Comparison of ENCODE assay signal across 14 cellular contexts in the genomic region with DNA sequence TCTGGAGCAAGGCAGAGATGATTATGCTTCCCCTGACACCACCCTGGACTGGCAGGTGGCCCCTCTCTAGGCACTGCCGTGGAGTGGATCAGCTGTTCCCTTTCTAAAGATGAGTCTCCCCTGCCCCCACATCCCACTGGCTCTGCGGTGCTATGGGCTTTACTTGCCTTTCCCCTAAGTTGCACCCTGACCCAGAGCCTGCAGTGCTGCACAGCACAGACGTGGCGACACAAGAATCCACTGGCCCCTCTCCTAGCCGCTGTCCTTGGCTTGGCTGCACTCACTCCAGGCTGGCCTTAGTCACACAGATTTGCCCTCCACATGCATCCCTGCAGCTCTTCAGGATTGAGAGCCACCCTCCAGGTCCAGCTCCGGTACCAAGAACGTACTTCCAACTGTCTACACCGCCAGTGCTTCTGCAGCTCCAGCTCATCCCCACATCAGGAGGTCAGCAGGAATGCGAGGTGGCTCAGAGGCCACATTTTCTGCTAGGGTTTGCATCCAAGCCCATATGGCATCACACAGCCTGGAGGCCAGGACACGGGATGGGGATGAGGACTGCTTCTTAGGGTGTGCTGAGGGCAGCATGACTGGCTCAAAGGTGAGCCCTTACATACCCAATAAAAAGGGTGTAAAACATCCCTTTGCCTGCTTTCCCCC.
"Had no signal": no experiment of that assay in that cellular context is flagged by ENCODE, and none has a peak within 500 bp of the region (broad histone marks: within the 10 kb centered on the region; RNA-seq: fewer than 3 reads in every experiment).

No MANE protein-coding gene starts in this region.

- H3K36me3 ChIP-seq: lower lobe of right lung had no signal

- H3K9me3 Mint-ChIP-seq: activated CD4-positive, alpha-beta T cell treated with anti-CD3 and anti-CD28 coated beads, Interleukin-2, amount 10 ng/mL, durations not matched to agents 24 days and 14 days; activated CD8-positive, alpha-beta T cell treated with anti-CD3 and anti-CD28 coated beads for 36 hours; activated naive CD4-positive, alpha-beta T cell treated with anti-CD3 and anti-CD28 coated beads, Interleukin-2, amount 50 U/mL, for 72 hours; effector memory CD8-positive, alpha-beta T cell; nephron progenitor cell; stimulated activated naive CD8-positive, alpha-beta T cell treated with anti-CD3 and anti-CD28 coated beads, Interleukin-15, Interleukin-2, amounts not matched to agents 100 ng/mL and 50 ng/mL, for 24 hours; type B pancreatic cell had no signal

- H3K4me3 Mint-ChIP-seq: activated CD4-positive, alpha-beta T cell treated with anti-CD3 and anti-CD28 coated beads, Interleukin-2, amount 10 ng/mL, durations not matched to agents 24 days and 14 days; activated CD8-positive, alpha-beta T cell treated with anti-CD3 and anti-CD28 coated beads for 36 hours; effector memory CD8-positive, alpha-beta T cell; nephron progenitor cell; stimulated activated naive CD8-positive, alpha-beta T cell treated with anti-CD3 and anti-CD28 coated beads, Interleukin-15, Interleukin-2, amounts not matched to agents 100 ng/mL and 50 ng/mL, for 24 hours; type B pancreatic cell had no signal

- H3K4me1 Mint-ChIP-seq: activated CD4-positive, alpha-beta T cell treated with anti-CD3 and anti-CD28 coated beads, Interleukin-2, amount 10 ng/mL, durations not matched to agents 24 days and 14 days had no signal

- H3K27ac Mint-ChIP-seq: activated CD4-positive, alpha-beta T cell treated with anti-CD3 and anti-CD28 coated beads, Interleukin-2, amount 10 ng/mL, durations not matched to agents 24 days and 14 days; activated CD8-positive, alpha-beta T cell treated with anti-CD3 and anti-CD28 coated beads for 36 hours; effector memory CD8-positive, alpha-beta T cell; nephron progenitor cell; progenitor cell of endocrine pancreas; stimulated activated naive CD8-positive, alpha-beta T cell treated with anti-CD3 and anti-CD28 coated beads, Interleukin-15, Interleukin-2, amounts not matched to agents 100 ng/mL and 50 ng/mL, for 24 hours; type B pancreatic cell had no signal

- DNase-seq: activated CD4-positive, alpha-beta T cell treated with anti-CD3 and anti-CD28 coated beads, Interleukin-2, amount 10 ng/mL, durations not matched to agents 24 days and 14 days; activated CD8-positive, alpha-beta T cell treated with anti-CD3 and anti-CD28 coated beads for 36 hours; activated gamma-delta T cell; dermis blood vessel endothelial cell; effector memory CD8-positive, alpha-beta T cell; lower lobe of right lung; nephron progenitor cell; SK-N-SH; T1000 had no signal

- ATAC-seq: activated CD8-positive, alpha-beta T cell treated with anti-CD3 and anti-CD28 coated beads for 36 hours; activated naive CD4-positive, alpha-beta T cell treated with anti-CD3 and anti-CD28 coated beads, Interleukin-2, amount 50 U/mL, for 72 hours; effector memory CD8-positive, alpha-beta T cell; lower lobe of right lung had no signal

- H3K9me3 ChIP-seq: lower lobe of right lung, SK-N-SH had no signal

- H3K27ac ChIP-seq: lower lobe of right lung, skin epidermis had no signal

- H3K4me3 ChIP-seq: lower lobe of right lung, skin epidermis had no signal

- H3K36me3 Mint-ChIP-seq: activated naive CD4-positive, alpha-beta T cell treated with anti-CD3 and anti-CD28 coated beads, Interleukin-2, amount 50 U/mL, for 72 hours; type B pancreatic cell had no signal
